1 cellular context compared by ENCODE assay signal in genomic region chr10:5106544-5106943, GRCh38. TPM values are rescaled to one million over a fixed set of nuclear protein-coding genes. Genes with fewer than 3 reads are reported as not detected.
"Had no signal": no experiment of that assay in that cellular context is flagged by ENCODE, and none has a peak within 500 bp of the region (broad histone marks: within the 10 kb centered on the region; RNA-seq: fewer than 3 reads in every experiment).

No MANE protein-coding gene starts in this region.

RNA-seq across cellular contexts. Expression of gene AKR1C3, which starts 12.3 kb away (rescaled TPM):
- total RNA-seq: SK-MEL-5 had no signal
